In the genomic region with DNA sequence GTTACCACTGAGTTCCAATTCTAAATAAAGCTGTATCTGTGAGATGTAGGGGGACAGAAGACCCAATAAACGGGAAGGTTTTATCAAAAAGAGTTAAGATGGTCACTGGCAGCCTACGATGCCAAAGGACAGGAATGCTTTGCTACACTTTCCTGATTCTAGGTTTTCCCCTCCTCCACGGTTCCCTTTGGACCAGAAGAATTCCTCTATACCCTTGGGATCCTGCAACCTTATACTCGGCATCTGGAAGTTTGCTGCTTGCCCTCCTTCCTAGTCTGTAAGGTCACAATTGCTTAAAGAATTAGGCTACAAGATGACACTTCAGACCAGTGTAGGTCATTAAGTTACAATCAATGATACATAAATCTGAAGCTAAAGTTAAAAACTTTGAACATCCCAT, we compare ENCODE assay signal across 25 cellular contexts.
A peak's percentile ranks its signal among the peaks of the same experiment; 100 is the strongest.
DNase-seq lines count a peak whose midpoint lies in the region; ATAC-seq and TF ChIP-seq lines count a peak whose summit lies in the region.
"Had no signal": no experiment of that assay in that cellular context is flagged by ENCODE, and none has a peak within 500 bp of the region (broad histone marks: within the 10 kb centered on the region; RNA-seq: fewer than 3 reads in every experiment).

No MANE protein-coding gene starts in this region.

- H3K4me3 Mint-ChIP-seq in activated T-cell treated with anti-CD3 and anti-CD28 coated beads, Interleukin-2, amount 50 U/mL, for 24 hours, result no peak overlapping the region
- H3K4me3 Mint-ChIP-seq: activated T-cell treated with anti-CD3 and anti-CD28 coated beads, Interleukin-2, amount 50 U/mL, for 4 hours; dendritic cell treated with granulocyte-macrophage colony-stimulating factor and Interleukin-4, amounts not matched to agents 40 ng/mL and 50 ng/mL, for 4 days; IgD-negative memory B cell; natural killer cell treated with Interleukin-12 subunit alpha and Interleukin-12 subunit beta and Interleukin-15 and Interleukin-18, amount 100 ng/mL, for 72 hours had no signal

- TF ChIP-seq CTCF in osteoblast (IDR thresholded peaks at IDR 0.05; ENCODE audit: extremely low read depth, low read depth, low read length), result no peak

- H3K4me1 ChIP-seq in adipocyte (ENCODE audit: control insufficient read depth, insufficient read depth, low read length) (peaks cover 4% of the 10 kb centered on the region), osteoblast (ENCODE audit: insufficient read depth, low read length) (peaks cover 4% of the 10 kb centered on the region)
- H3K4me1 ChIP-seq: prostate gland, stomach had no signal

- peaks cover under 1% of the 10 kb centered on the region for H3K9me3 Mint-ChIP-seq in activated T-cell treated with anti-CD3 and anti-CD28 coated beads, Interleukin-2, amount 50 U/mL, for 24 hours
- H3K9me3 Mint-ChIP-seq: activated T-cell treated with anti-CD3 and anti-CD28 coated beads, Interleukin-2, amount 50 U/mL, for 4 hours; dendritic cell treated with granulocyte-macrophage colony-stimulating factor and Interleukin-4, amounts not matched to agents 40 ng/mL and 50 ng/mL, for 4 days had no signal

- H3K27me3 ChIP-seq in adipocyte (replicated peaks; ENCODE audit: control insufficient read depth, insufficient read depth, low read length), result peaks cover 4% of the 10 kb centered on the region
- no peaks in the 10 kb centered on the region for H3K27me3 ChIP-seq in osteoblast (ENCODE audit: insufficient read depth, low read length)
- H3K27me3 ChIP-seq: hepatocyte, stomach, tibial artery had no signal

- no peak overlapping the region for H3K27ac ChIP-seq in osteoblast (ENCODE audit: low read depth, low read length)
- H3K27ac ChIP-seq: C4-2B, hepatocyte, prostate gland, stomach, tibial artery had no signal

- H3K36me3 Mint-ChIP-seq in activated T-cell treated with anti-CD3 and anti-CD28 coated beads, Interleukin-2, amount 50 U/mL, for 24 hours (ENCODE audit: low read depth), result no peaks in the 10 kb centered on the region
- H3K36me3 Mint-ChIP-seq: IgD-negative memory B cell; natural killer cell treated with Interleukin-12 subunit alpha and Interleukin-12 subunit beta and Interleukin-15 and Interleukin-18, amount 100 ng/mL, for 72 hours had no signal

- H3K27ac Mint-ChIP-seq in activated T-cell treated with anti-CD3 and anti-CD28 coated beads, Interleukin-2, amount 50 U/mL, for 24 hours, result no peak overlapping the region
- H3K27ac Mint-ChIP-seq: dendritic cell treated with granulocyte-macrophage colony-stimulating factor and Interleukin-4, amounts not matched to agents 40 ng/mL and 50 ng/mL, for 4 days; IgD-negative memory B cell; natural killer cell treated with Interleukin-12 subunit alpha and Interleukin-12 subunit beta and Interleukin-15 and Interleukin-18, amount 100 ng/mL, for 72 hours had no signal

- POLR2A ChIA-PET in HEK293T (lab: Yijun Ruan, JAX), result interaction anchor here (1.5 kb wide), 1 partner anchor 65 kb away, joined by 3 read pairs; a partner anchor contains a TSS

- CTCF ChIA-PET in HEK293T (lab: Yijun Ruan, JAX), result interaction anchor here (0.7 kb wide), 1 partner anchor 549 kb away, joined by 3 read pairs; no protein-coding TSS in a partner anchor

- DNase-seq in HEK293T (ENCODE audit: extremely low spot score) (peak; percentile 21), adipocyte (ENCODE audit: low read depth) (peak; percentile 6), fibroblast of the conjunctiva (ENCODE audit: low read depth) (peak; percentile 0), osteoblast (ENCODE audit: insufficient read length, low spot score, missing footprints) (peak; percentile 66), HCEC 1CT (no peak)
- DNase-seq in activated T-cell treated with anti-CD3 and anti-CD28 coated beads, Interleukin-2, amount 50 U/mL, for 24 hours, result no peak
- DNase-seq: activated CD4-positive, alpha-beta T cell treated with anti-CD3 and anti-CD28 coated beads for 1 hour; activated CD8-positive, alpha-beta memory T cell treated with anti-CD3 and anti-CD28 coated beads for 24 hours; activated T-cell treated with anti-CD3 and anti-CD28 coated beads, Interleukin-2, amount 50 U/mL, for 4 hours; amniotic stem cell; EL; left ventricle myocardium superior; NCI-H1092 treated with DMSO at 0.1 percent for 48 hours; NCI-H2081 treated with DMSO at 0.1 percent for 48 hours; NCI-H510A; stomach; tibial artery had no signal

- H3K79me2 ChIP-seq in osteoblast (ENCODE audit: insufficient read depth, low read length), result no peaks in the 10 kb centered on the region
- H3K79me2 ChIP-seq: hepatocyte had no signal

- H3K4me3 ChIP-seq in adipocyte (ENCODE audit: low read length), result no peak overlapping the region
- H3K4me3 ChIP-seq in osteoblast (ENCODE audit: insufficient read depth, low read length), result no peak overlapping the region
- H3K4me3 ChIP-seq: hepatocyte, prostate gland, stomach, tibial artery had no signal

- peak overlapping the region; percentile 26 for H3K4me2 ChIP-seq in osteoblast (ENCODE audit: insufficient read depth, low read length)
- H3K4me2 ChIP-seq: hepatocyte had no signal

- H3K36me3 ChIP-seq in adipocyte (ENCODE audit: control insufficient read depth, insufficient read depth, low read length, severe bottlenecking), result no peaks in the 10 kb centered on the region
- no peaks in the 10 kb centered on the region for H3K36me3 ChIP-seq in osteoblast (ENCODE audit: insufficient read depth, low read length)
- H3K36me3 ChIP-seq: prostate gland, stomach, tibial artery had no signal

- H3K9me3 ChIP-seq in adipocyte (ENCODE audit: control insufficient read depth, low read length), result no peaks in the 10 kb centered on the region
- H3K9me3 ChIP-seq in osteoblast (ENCODE audit: low read depth, low read length), result no peaks in the 10 kb centered on the region
- H3K9me3 ChIP-seq: prostate gland, tibial artery had no signal

- H4K20me1 ChIP-seq in osteoblast (ENCODE audit: insufficient read depth, low read length), result no peaks in the 10 kb centered on the region

- no peak for ATAC-seq in GM18867 (IDR thresholded peaks at IDR 0.05; ENCODE audit: unreplicated experiment)
- ATAC-seq in GM18870 (IDR thresholded peaks at IDR 0.05; ENCODE audit: unreplicated experiment), result no peak
- ATAC-seq: activated T-cell treated with anti-CD3 and anti-CD28 coated beads, Interleukin-2, amount 50 U/mL, for 4 hours; left ventricle myocardium superior; natural killer cell treated with Interleukin-12 subunit alpha and Interleukin-12 subunit beta and Interleukin-15 and Interleukin-18, amount 100 ng/mL, for 72 hours had no signal

- no peak overlapping the region for H3K9ac ChIP-seq in adipocyte (ENCODE audit: low read length)

- H3K4me1 Mint-ChIP-seq in activated T-cell treated with anti-CD3 and anti-CD28 coated beads, Interleukin-2, amount 50 U/mL, for 24 hours (ENCODE audit: low read depth), result no peaks in the 10 kb centered on the region
- H3K4me1 Mint-ChIP-seq: IgD-negative memory B cell had no signal

- peaks cover 11% of the 10 kb centered on the region for H3K27me3 Mint-ChIP-seq in activated T-cell treated with anti-CD3 and anti-CD28 coated beads, Interleukin-2, amount 50 U/mL, for 24 hours
- H3K27me3 Mint-ChIP-seq: dendritic cell treated with granulocyte-macrophage colony-stimulating factor and Interleukin-4, amounts not matched to agents 40 ng/mL and 50 ng/mL, for 4 days; IgD-negative memory B cell had no signal

- H2AFZ ChIP-seq in osteoblast (ENCODE audit: low read length), result no peak overlapping the region
- H2AFZ ChIP-seq: hepatocyte had no signal

TF ChIP-seq in HEK293T, 16 proteins besides CTCF, POLR2A, EP300 and RAD21:
- no peak for TF ChIP-seq FOXA1 (IDR thresholded peaks at IDR 0.05)
- TF ChIP-seq ELF4 (IDR thresholded peaks at IDR 0.05), result no peak
- TF ChIP-seq, protein P1, sequence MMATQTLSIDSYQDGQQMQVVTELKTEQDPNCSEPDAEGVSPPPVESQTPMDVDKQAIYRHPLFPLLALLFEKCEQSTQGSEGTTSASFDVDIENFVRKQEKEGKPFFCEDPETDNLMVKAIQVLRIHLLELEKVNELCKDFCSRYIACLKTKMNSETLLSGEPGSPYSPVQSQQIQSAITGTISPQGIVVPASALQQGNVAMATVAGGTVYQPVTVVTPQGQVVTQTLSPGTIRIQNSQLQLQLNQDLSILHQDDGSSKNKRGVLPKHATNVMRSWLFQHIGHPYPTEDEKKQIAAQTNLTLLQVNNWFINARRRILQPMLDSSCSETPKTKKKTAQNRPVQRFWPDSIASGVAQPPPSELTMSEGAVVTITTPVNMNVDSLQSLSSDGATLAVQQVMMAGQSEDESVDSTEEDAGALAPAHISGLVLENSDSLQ (IDR thresholded peaks at IDR 0.05), result no peak
- TF ChIP-seq L3MBTL2 (conservative IDR thresholded peaks at IDR 0.05), result no peak
- no peak for TF ChIP-seq CTBP1 (IDR thresholded peaks at IDR 0.05; ENCODE audit: borderline replicate concordance)
- TF ChIP-seq ZNF384 (IDR thresholded peaks at IDR 0.05), result no peak
- no peak for TF ChIP-seq TARDBP (IDR thresholded peaks at IDR 0.05)
- no peak for TF ChIP-seq NFRKB (IDR thresholded peaks at IDR 0.05)
- no peak for TF ChIP-seq SUZ12 (IDR thresholded peaks at IDR 0.05)
- TF ChIP-seq ARNT (IDR thresholded peaks at IDR 0.05), result no peak
- TF ChIP-seq HDGF (IDR thresholded peaks at IDR 0.05; ENCODE audit: borderline replicate concordance), result no peak
- TF ChIP-seq BHLHE40 (IDR thresholded peaks at IDR 0.05; ENCODE audit: borderline replicate concordance), result no peak
- TF ChIP-seq FOXK2 (IDR thresholded peaks at IDR 0.05), result no peak
- no peak for TF ChIP-seq SP1 (IDR thresholded peaks at IDR 0.05)
- TF ChIP-seq FOXM1 (IDR thresholded peaks at IDR 0.05; ENCODE audit: borderline replicate concordance), result no peak
- TF ChIP-seq LEF1 (IDR thresholded peaks at IDR 0.05; ENCODE audit: borderline replicate concordance), result no peak

Comparison
In these comparisons a context has a peak if more than half of its experiments do, and no peak if none do; other contexts are left out.
1. DNase-seq: peak in HEK293T (single experiment), adipocyte (single experiment), fibroblast of the conjunctiva (single experiment) and osteoblast (single experiment); none in activated T-cell treated with anti-CD3 and anti-CD28 coated beads, Interleukin-2, amount 50 U/mL, for 24 hours (single experiment) and HCEC 1CT (single experiment).